In the genomic region with DNA sequence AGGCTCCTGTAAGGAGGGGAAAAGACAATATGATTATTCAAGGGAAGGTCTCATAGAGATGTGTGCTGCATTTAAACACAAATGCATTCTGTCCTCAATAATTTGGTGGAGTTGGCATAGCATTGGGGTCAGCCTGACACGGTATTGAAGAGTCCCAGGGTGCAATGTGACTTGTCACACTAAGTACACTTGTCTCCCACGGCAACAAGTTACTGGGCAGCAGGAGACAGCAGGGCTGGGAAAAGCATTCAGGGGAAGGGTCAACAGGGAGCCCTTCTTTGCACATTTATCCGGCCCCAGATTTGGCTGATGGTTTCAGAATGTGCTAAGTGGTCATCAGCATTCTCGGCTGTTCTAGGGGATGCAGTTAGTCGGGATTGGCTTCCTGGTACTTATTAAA, we compare ENCODE assay signal across 25 cellular contexts. TPM values are rescaled to one million over a fixed set of nuclear protein-coding genes. Genes with fewer than 3 reads are reported as not detected.
A peak's percentile ranks its signal among the peaks of the same experiment; 100 is the strongest.
DNase-seq lines count a peak whose midpoint lies in the region; ATAC-seq and TF ChIP-seq lines count a peak whose summit lies in the region.
"Had no signal": no experiment of that assay in that cellular context is flagged by ENCODE, and none has a peak within 500 bp of the region (broad histone marks: within the 10 kb centered on the region; RNA-seq: fewer than 3 reads in every experiment).

No MANE protein-coding gene starts in this region.

- H3K4me1 ChIP-seq in OCI-LY7 (ENCODE audit: insufficient read depth, low read length, poor library complexity, severe bottlenecking) (peaks cover 69% of the 10 kb centered on the region), endodermal cell (ENCODE audit: control insufficient read depth, insufficient read depth, low read length) (no peaks in the 10 kb centered on the region), foreskin keratinocyte (no peaks in the 10 kb centered on the region)

- H3K9ac ChIP-seq in endodermal cell (ENCODE audit: extremely low read depth, low read length, poor library complexity, severe bottlenecking) = no peak overlapping the region

- no TSS peak for BruUV-seq in OCI-LY7 (replicated peaks; lab: Mats Ljungman, UMichigan)

- H3K27ac ChIP-seq in OCI-LY7 (ENCODE audit: low read depth, low read length, poor library complexity, severe bottlenecking) (peak overlapping the region; percentile 40), endodermal cell (ENCODE audit: low read depth, low read length) (peak overlapping the region; percentile 3), substantia nigra (ENCODE audit: low read depth, low read length, poor library complexity, severe bottlenecking) (no peak overlapping the region), foreskin keratinocyte (no peak overlapping the region)
- H3K27ac ChIP-seq: HL-60 had no signal

- no peak for TF ChIP-seq CTCF in OCI-LY7 (conservative IDR thresholded peaks at IDR 0.05; ENCODE audit: low read length)
- no peak for TF ChIP-seq CTCF in endodermal cell (conservative IDR thresholded peaks at IDR 0.05)
- TF ChIP-seq CTCF in foreskin keratinocyte (conservative IDR thresholded peaks at IDR 0.05) = no peak

- H3K36me3 Mint-ChIP-seq in endodermal cell (ENCODE audit: low read depth) = no peaks in the 10 kb centered on the region
- H3K36me3 Mint-ChIP-seq: activated naive CD8-positive, alpha-beta T cell treated with anti-CD3 and anti-CD28 coated beads for 36 hours had no signal

- H3K9me2 ChIP-seq in OCI-LY7 (ENCODE audit: insufficient read depth, low read length) = no peaks in the 10 kb centered on the region

- H3K27me3 Mint-ChIP-seq in endodermal cell (ENCODE audit: insufficient read depth) = no peaks in the 10 kb centered on the region
- H3K27me3 Mint-ChIP-seq: activated CD4-positive, alpha-beta T cell treated with anti-CD3 and anti-CD28 coated beads for 36 hours; activated CD8-positive, alpha-beta memory T cell treated with anti-CD3 and anti-CD28 coated beads, Interleukin-2, amount 10 ng/mL, durations not matched to agents 7 days and 5 days; activated naive CD8-positive, alpha-beta T cell treated with anti-CD3 and anti-CD28 coated beads for 36 hours had no signal

- peaks cover 7% of the 10 kb centered on the region for H3K4me1 Mint-ChIP-seq in endodermal cell

- no peaks in the 10 kb centered on the region for H4K20me1 ChIP-seq in OCI-LY7 (ENCODE audit: insufficient read depth, low read length)

- WGBS in endodermal cell (ENCODE audit: insufficient coverage in 1 of 2, insufficient read length in 1 of 2), 2 experiments = 68 to 84% methylated on average over 5 of the region's 5 CpGs

- H3K36me3 ChIP-seq in OCI-LY7 (ENCODE audit: insufficient read depth, low read length) (no peaks in the 10 kb centered on the region; the same call in 1 of the 2 replicates), endodermal cell (ENCODE audit: control insufficient read depth, insufficient read depth, low read length) (no peaks in the 10 kb centered on the region)
- H3K36me3 ChIP-seq: brain microvascular endothelial cell had no signal

- H3K27me3 ChIP-seq in endodermal cell (ENCODE audit: control insufficient read depth, insufficient read depth, low read length, poor library complexity, severe bottlenecking) = no peaks in the 10 kb centered on the region
- H3K27me3 ChIP-seq in foreskin keratinocyte = no peaks in the 10 kb centered on the region
- H3K27me3 ChIP-seq: brain microvascular endothelial cell had no signal

- H3K9me3 ChIP-seq in OCI-LY7 (ENCODE audit: low read length) (no peaks in the 10 kb centered on the region; the same call in 1 of the 2 replicates), endodermal cell (ENCODE audit: control insufficient read depth, low read length) (no peaks in the 10 kb centered on the region)

- ATAC-seq in HG03378 (IDR thresholded peaks at IDR 0.05; ENCODE audit: unreplicated experiment) = no peak
- ATAC-seq in foreskin keratinocyte = no peak
- ATAC-seq in GM18511 (IDR thresholded peaks at IDR 0.05; ENCODE audit: unreplicated experiment) = no peak
- ATAC-seq: activated CD4-positive, alpha-beta T cell treated with anti-CD3 and anti-CD28 coated beads for 36 hours; activated CD8-positive, alpha-beta memory T cell treated with anti-CD3 and anti-CD28 coated beads, Interleukin-2, amount 10 ng/mL, durations not matched to agents 7 days and 5 days had no signal

- H3K9me3 Mint-ChIP-seq in endodermal cell = peaks cover 7% of the 10 kb centered on the region
- H3K9me3 Mint-ChIP-seq: activated T-helper 1 cell treated with anti-CD3 and anti-CD28 coated beads, Interleukin-12 subunit alpha, Interleukin-12 subunit beta, Interleukin-2, Interleukin-4 antibody, amounts not matched to agents 30 ng/mL and 10 ng/mL and 1 ng/mL, durations not matched to agents 14 hours and 24 hours and 36 hours had no signal

- POLR2A ChIA-PET in OCI-LY7 (lab: Charles Lee) = interaction anchor here (0.6 to 0.9 kb wide), 3 partner anchors 16 to 300 kb away, joined by 3 to 4 read pairs (median 4); no protein-coding TSS in a partner anchor

- no peak overlapping the region for H3K27ac Mint-ChIP-seq in endodermal cell
- H3K27ac Mint-ChIP-seq: activated CD4-positive, alpha-beta T cell treated with anti-CD3 and anti-CD28 coated beads for 36 hours; activated CD8-positive, alpha-beta memory T cell treated with anti-CD3 and anti-CD28 coated beads, Interleukin-2, amount 10 ng/mL, durations not matched to agents 7 days and 5 days; activated naive CD8-positive, alpha-beta T cell treated with anti-CD3 and anti-CD28 coated beads for 36 hours; activated T-helper 1 cell treated with anti-CD3 and anti-CD28 coated beads, Interleukin-12 subunit alpha, Interleukin-12 subunit beta, Interleukin-2, Interleukin-4 antibody, amounts not matched to agents 30 ng/mL and 10 ng/mL and 1 ng/mL, durations not matched to agents 14 hours and 24 hours and 36 hours had no signal

- intact Hi-C loops in OCI-LY7 (cut with micrococcal nuclease; ENCODE audit: unreplicated experiment) = loop anchor here (10.0 kb wide), 1 partner anchor 265 kb away; a partner anchor contains a TSS

- CTCF ChIA-PET in OCI-LY7 (lab: Charles Lee; ENCODE audit: unreplicated experiment) = no interaction called here

- H2AFZ ChIP-seq in OCI-LY7 (ENCODE audit: low read length) = peak overlapping the region; percentile 71

- DNase-seq in OCI-LY7 (ENCODE audit: low spot score) = no peak
- no peak for DNase-seq in endodermal cell
- DNase-seq in midbrain (lab: John Stamatoyannopoulos, UW) = peak; percentile 67
- peak in 28 of 49 donors; percentile 8 to 79 (median 44) for DNase-seq in substantia nigra (lab: John Stamatoyannopoulos, UW)
- DNase-seq in HT-29 (ENCODE audit: low spot score) = no peak
- no peak for DNase-seq in foreskin keratinocyte
- DNase-seq: activated CD4-positive, alpha-beta T cell treated with anti-CD3 and anti-CD28 coated beads for 36 hours; activated CD8-positive, alpha-beta memory T cell treated with anti-CD3 and anti-CD28 coated beads, Interleukin-2, amount 10 ng/mL, durations not matched to agents 7 days and 5 days; activated naive CD8-positive, alpha-beta T cell treated with anti-CD3 and anti-CD28 coated beads for 36 hours; AML-193; brain microvascular endothelial cell; Calu3; EL; foreskin fibroblast; mesendoderm; NCI-H146; NCI-H748 treated with DMSO at 0.1 percent for 48 hours; SHP77; small intestine; stimulated activated CD4-positive, alpha-beta T cell treated with anti-CD3 and anti-CD28 coated beads, Interleukin-4, amount 100 ng/mL, for 1 hour had no signal

- no peaks in the 10 kb centered on the region for H3K79me2 ChIP-seq in OCI-LY7 (ENCODE audit: insufficient read depth, low read depth, low read length)

- H3K4me3 Mint-ChIP-seq in endodermal cell = no peak overlapping the region
- H3K4me3 Mint-ChIP-seq: activated CD4-positive, alpha-beta T cell treated with anti-CD3 and anti-CD28 coated beads for 36 hours; activated CD8-positive, alpha-beta memory T cell treated with anti-CD3 and anti-CD28 coated beads, Interleukin-2, amount 10 ng/mL, durations not matched to agents 7 days and 5 days; activated naive CD8-positive, alpha-beta T cell treated with anti-CD3 and anti-CD28 coated beads for 36 hours; activated T-helper 1 cell treated with anti-CD3 and anti-CD28 coated beads, Interleukin-12 subunit alpha, Interleukin-12 subunit beta, Interleukin-2, Interleukin-4 antibody, amounts not matched to agents 30 ng/mL and 10 ng/mL and 1 ng/mL, durations not matched to agents 14 hours and 24 hours and 36 hours had no signal

- H3K4me3 ChIP-seq in OCI-LY7 (ENCODE audit: low read depth, low read length, poor library complexity, severe bottlenecking) (no peak overlapping the region), endodermal cell (ENCODE audit: low read length) (no peak overlapping the region)

- H3K4me2 ChIP-seq in OCI-LY7 (ENCODE audit: low read length) = peak overlapping the region; percentile 33

RNA-seq across cellular contexts. Expression of a gene that starts 33.0 kb away (rescaled TPM):
- 0.03 and 0.38 TPM in 2 replicates for total RNA-seq in OCI-LY7 (2014; rRNA removed; shearing (Covaris generic))
- total RNA-seq in OCI-LY7 (2022) = not detected in 2 replicates
- total RNA-seq in endodermal cell = 1 to 10 TPM in 1 of 2 donors, under 1 TPM in 1; 0.13 to 1.6 TPM
- 14.1 TPM for polyA plus RNA-seq in endodermal cell (2013, experiment 1 of 2)
- 12.6 TPM for polyA plus RNA-seq in endodermal cell (2013, experiment 2 of 2)
- not detected in 2 replicates for total RNA-seq in HT-29 (2014; rRNA removed; shearing (Covaris generic))
- not detected in 2 replicates for total RNA-seq in foreskin keratinocyte
- polyA plus RNA-seq in foreskin keratinocyte = not detected in 2 replicates
- total RNA-seq: activated CD8-positive, alpha-beta memory T cell treated with anti-CD3 and anti-CD28 coated beads, Interleukin-2, amount 10 ng/mL, durations not matched to agents 7 days and 5 days; Calu3 had no signal
- polyA plus RNA-seq: endothelial cell of umbilical vein had no signal

Comparison
In these comparisons a context has a peak if more than half of its experiments do, and no peak if none do; other contexts are left out.
1. DNase-seq: peak in midbrain (single experiment) and substantia nigra (28 of 49); none in OCI-LY7 (single experiment), endodermal cell (single experiment), HT-29 (single experiment) and foreskin keratinocyte (0 of 2).
2. H3K27ac ChIP-seq: peak in OCI-LY7 (single experiment) and endodermal cell (single experiment); none in substantia nigra (single experiment) and foreskin keratinocyte (single experiment).